10 cellular contexts compared by ENCODE assay signal in genomic region chr6:104284872-104285271, GRCh38.
"Had no signal": no experiment of that assay in that cellular context is flagged by ENCODE, and none has a peak within 500 bp of the region (broad histone marks: within the 10 kb centered on the region; RNA-seq: fewer than 3 reads in every experiment).

No MANE protein-coding gene starts in this region.

- FAIRE-seq: HTR-8/SVneo had no signal

- H2AFZ ChIP-seq: GM23248 had no signal

- H3K4me2 ChIP-seq: KMS-11 had no signal

- H3K9ac ChIP-seq: GM23248, KMS-11 had no signal

- ATAC-seq: HCT116 had no signal

- DNase-seq: GM23248, GOT3, H7, HFFc6, Karpas-422, KBM-7 had no signal

- H3K4me3 ChIP-seq: GM23248, HAP-1 had no signal

- H3K36me3 ChIP-seq: HAP-1 had no signal

- H3K9me3 ChIP-seq: HAP-1 had no signal

- H3K4me1 ChIP-seq: HAP-1 had no signal

- H3K27ac ChIP-seq: GM23248, KMS-11 had no signal
